Comparison of ENCODE assay signal across 2 cellular contexts in the genomic region with DNA sequence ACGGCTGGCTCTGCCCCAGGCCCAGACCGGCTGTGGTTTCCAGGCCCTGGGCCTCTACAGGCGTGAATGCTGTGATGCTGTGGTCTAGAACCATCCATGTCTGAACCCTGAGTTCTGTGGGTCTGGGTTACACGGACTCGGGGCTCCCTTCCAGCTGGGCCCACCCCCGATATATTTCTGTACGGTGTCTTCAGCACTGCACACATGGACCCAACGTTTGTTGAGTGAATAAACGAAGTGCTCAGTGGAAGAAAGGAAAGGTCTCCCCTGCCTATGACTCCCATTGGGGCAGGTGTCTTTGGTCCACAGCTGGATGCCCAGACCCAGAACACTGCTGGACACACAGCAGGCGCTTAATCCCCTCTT.
TF ChIP-seq lines count a peak whose summit lies in the region.

No MANE protein-coding gene starts in this region.

TF ChIP-seq in A549, 52 proteins besides CTCF, POLR2A, EP300 and RAD21:
- TF ChIP-seq HDAC2 (IDR thresholded peaks at IDR 0.05) (no peak), HOXB5 (CRISPR knock-in tag; IDR thresholded peaks at IDR 0.05) (no peak), CHD2 (IDR thresholded peaks at IDR 0.05; ENCODE audit: low read length, partially characterized antibody) (no peak), ESRRA (IDR thresholded peaks at IDR 0.05; ENCODE audit: borderline replicate concordance, low read length) (no peak), MYC (IDR thresholded peaks at IDR 0.05; ENCODE audit: borderline replicate concordance, low read length) (no peak), ZNF302 (CRISPR knock-in tag; IDR thresholded peaks at IDR 0.05) (no peak), CBX8 (IDR thresholded peaks at IDR 0.05) (no peak), NPAS2 (CRISPR knock-in tag; IDR thresholded peaks at IDR 0.05; ENCODE audit: borderline replicate concordance) (no peak), MAFK (IDR thresholded peaks at IDR 0.05; ENCODE audit: partially characterized antibody) (no peak), EHF (CRISPR knock-in tag; IDR thresholded peaks at IDR 0.05) (no peak), CBX2 (IDR thresholded peaks at IDR 0.05; ENCODE audit: borderline replicate concordance, low read depth) (no peak), HOXA7 (CRISPR knock-in tag; IDR thresholded peaks at IDR 0.05) (no peak)
- TF ChIP-seq, protein P1, sequence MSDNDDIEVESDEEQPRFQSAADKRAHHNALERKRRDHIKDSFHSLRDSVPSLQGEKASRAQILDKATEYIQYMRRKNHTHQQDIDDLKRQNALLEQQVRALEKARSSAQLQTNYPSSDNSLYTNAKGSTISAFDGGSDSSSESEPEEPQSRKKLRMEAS (IDR thresholded peaks at IDR 0.05) = no peak
- TF ChIP-seq, protein P2, sequence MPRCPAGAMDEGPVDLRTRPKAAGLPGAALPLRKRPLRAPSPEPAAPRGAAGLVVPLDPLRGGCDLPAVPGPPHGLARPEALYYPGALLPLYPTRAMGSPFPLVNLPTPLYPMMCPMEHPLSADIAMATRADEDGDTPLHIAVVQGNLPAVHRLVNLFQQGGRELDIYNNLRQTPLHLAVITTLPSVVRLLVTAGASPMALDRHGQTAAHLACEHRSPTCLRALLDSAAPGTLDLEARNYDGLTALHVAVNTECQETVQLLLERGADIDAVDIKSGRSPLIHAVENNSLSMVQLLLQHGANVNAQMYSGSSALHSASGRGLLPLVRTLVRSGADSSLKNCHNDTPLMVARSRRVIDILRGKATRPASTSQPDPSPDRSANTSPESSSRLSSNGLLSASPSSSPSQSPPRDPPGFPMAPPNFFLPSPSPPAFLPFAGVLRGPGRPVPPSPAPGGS (IDR thresholded peaks at IDR 0.05) = no peak
- TF ChIP-seq, protein P3, sequence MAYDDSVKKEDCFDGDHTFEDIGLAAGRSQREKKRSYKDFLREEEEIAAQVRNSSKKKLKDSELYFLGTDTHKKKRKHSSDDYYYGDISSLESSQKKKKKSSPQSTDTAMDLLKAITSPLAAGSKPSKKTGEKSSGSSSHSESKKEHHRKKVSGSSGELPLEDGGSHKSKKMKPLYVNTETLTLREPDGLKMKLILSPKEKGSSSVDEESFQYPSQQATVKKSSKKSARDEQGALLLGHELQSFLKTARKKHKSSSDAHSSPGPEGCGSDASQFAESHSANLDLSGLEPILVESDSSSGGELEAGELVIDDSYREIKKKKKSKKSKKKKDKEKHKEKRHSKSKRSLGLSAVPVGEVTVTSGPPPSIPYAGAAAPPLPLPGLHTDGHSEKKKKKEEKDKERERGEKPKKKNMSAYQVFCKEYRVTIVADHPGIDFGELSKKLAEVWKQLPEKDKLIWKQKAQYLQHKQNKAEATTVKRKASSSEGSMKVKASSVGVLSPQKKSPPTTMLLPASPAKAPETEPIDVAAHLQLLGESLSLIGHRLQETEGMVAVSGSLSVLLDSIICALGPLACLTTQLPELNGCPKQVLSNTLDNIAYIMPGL (CRISPR knock-in tag; IDR thresholded peaks at IDR 0.05; ENCODE audit: borderline replicate concordance) = no peak
- TF ChIP-seq, protein P4, sequence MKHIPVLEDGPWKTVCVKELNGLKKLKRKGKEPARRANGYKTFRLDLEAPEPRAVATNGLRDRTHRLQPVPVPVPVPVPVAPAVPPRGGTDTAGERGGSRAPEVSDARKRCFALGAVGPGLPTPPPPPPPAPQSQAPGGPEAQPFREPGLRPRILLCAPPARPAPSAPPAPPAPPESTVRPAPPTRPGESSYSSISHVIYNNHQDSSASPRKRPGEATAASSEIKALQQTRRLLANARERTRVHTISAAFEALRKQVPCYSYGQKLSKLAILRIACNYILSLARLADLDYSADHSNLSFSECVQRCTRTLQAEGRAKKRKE (CRISPR knock-in tag; IDR thresholded peaks at IDR 0.05; ENCODE audit: low read depth) = no peak
- TF ChIP-seq, protein P5, sequence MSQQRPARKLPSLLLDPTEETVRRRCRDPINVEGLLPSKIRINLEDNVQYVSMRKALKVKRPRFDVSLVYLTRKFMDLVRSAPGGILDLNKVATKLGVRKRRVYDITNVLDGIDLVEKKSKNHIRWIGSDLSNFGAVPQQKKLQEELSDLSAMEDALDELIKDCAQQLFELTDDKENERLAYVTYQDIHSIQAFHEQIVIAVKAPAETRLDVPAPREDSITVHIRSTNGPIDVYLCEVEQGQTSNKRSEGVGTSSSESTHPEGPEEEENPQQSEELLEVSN (IDR thresholded peaks at IDR 0.05; ENCODE audit: borderline replicate concordance, low read depth) = no peak

TF ChIP-seq in HCT116, 20 proteins besides CTCF, POLR2A, EP300 and RAD21:
- TF ChIP-seq, protein P1 (IDR thresholded peaks at IDR 0.05) = 0 out of 2 replicates have a peak, but pooled peaks have one; percentile 36
- no peak for TF ChIP-seq ZFX (IDR thresholded peaks at IDR 0.05)
TF ChIP-seq in HCT116: peak in this region for 1.
